ENCODE assay signal across 8 cellular contexts in genomic region chr3:156554515-156554841, GRCh38. TPM values are rescaled to one million over a fixed set of nuclear protein-coding genes. Genes with fewer than 3 reads are reported as not detected.
DNase-seq lines count a peak whose midpoint lies in the region; ATAC-seq, FAIRE-seq and TF ChIP-seq lines count a peak whose summit lies in the region.

No MANE protein-coding gene starts in this region.

- peak overlapping the region; percentile 89 for H3K4me3 Mint-ChIP-seq in MCF 10A (ENCODE audit: unreplicated experiment)

- peaks cover 30% of the 10 kb centered on the region for H3K4me1 Mint-ChIP-seq in MCF 10A (ENCODE audit: insufficient read depth, unreplicated experiment)

- H3K4me1 ChIP-seq in A673 (ENCODE audit: insufficient read depth, low read length, poor library complexity, severe bottlenecking) (peaks cover 50% of the 10 kb centered on the region), mucosa of descending colon (ENCODE audit: low read depth) (peaks cover 5% of the 10 kb centered on the region)

- peak overlapping the region; percentile 92 for H3K27ac Mint-ChIP-seq in MCF 10A (ENCODE audit: low read depth, unreplicated experiment)

- no peaks in the 10 kb centered on the region for H3K27me3 ChIP-seq in A673 (replicated peaks; ENCODE audit: insufficient read depth, low read depth, low read length, poor library complexity)

- peak overlapping the region; percentile 91 for H3K27ac ChIP-seq in A673 (ENCODE audit: low read depth, low read length, poor library complexity, severe bottlenecking)

- H3K36me3 Mint-ChIP-seq in MCF 10A (ENCODE audit: insufficient read depth, unreplicated experiment) = peaks cover 32% of the 10 kb centered on the region

- intact Hi-C loops in A673 (cut with micrococcal nuclease; ENCODE audit: unreplicated experiment) = loop anchor here (2.0 kb wide), 1 partner anchor 56 kb away; no protein-coding TSS in a partner anchor
- intact Hi-C loops in MCF 10A (cut with micrococcal nuclease) = loop anchor here (2.0 kb wide), 1 partner anchor 264 kb away; no protein-coding TSS in a partner anchor
- intact Hi-C loops in mucosa of descending colon (cut with DNase I, micrococcal nuclease) = loop anchor here (10.0 kb wide), 2 partner anchors 120 to 260 kb away; partner anchors contain the start of gene TIPARP (in 1 of the 2)

- H3K9me3 Mint-ChIP-seq in MCF 10A (ENCODE audit: unreplicated experiment) = no peaks in the 10 kb centered on the region

- no peaks in the 10 kb centered on the region for H3K9me3 ChIP-seq in A673 (ENCODE audit: low read depth, low read length, poor library complexity, severe bottlenecking)
- H3K9me3 ChIP-seq in mucosa of descending colon = no peaks in the 10 kb centered on the region

- ATAC-seq in HG02943 (IDR thresholded peaks at IDR 0.05; ENCODE audit: low read depth, unreplicated experiment) = peak; percentile 13
- ATAC-seq in mucosa of descending colon = peak; percentile 55
- no peak for ATAC-seq in HG02885 (IDR thresholded peaks at IDR 0.05; ENCODE audit: poor library complexity, unreplicated experiment)

- peak overlapping the region; percentile 93 for H3K4me3 ChIP-seq in A673 (ENCODE audit: low read depth, low read length, poor library complexity, severe bottlenecking)
- H3K4me3 ChIP-seq in mucosa of descending colon = peak overlapping the region; percentile 87

- CTCF ChIA-PET in A673 (lab: Charles Lee) (interaction anchor here (0.6 kb wide), 1 partner anchor 473 kb away, joined by 5 read pairs; no protein-coding TSS in a partner anchor), MCF 10A (lab: Yijun Ruan, JAX) (interaction anchor here (0.8 to 3.4 kb wide), 10 partner anchors 11 to 583 kb away, joined by 3 to 20 read pairs (median 4); partner anchors contain the start of gene TIPARP)

- no TSS peak for BruUV-seq in A673 (replicated peaks; lab: Mats Ljungman, UMichigan)
- TSS peak; percentile 27 for BruUV-seq in MCF 10A (replicated peaks; lab: Mats Ljungman, UMichigan)

- H3K36me3 ChIP-seq in A673 (ENCODE audit: insufficient read depth, low read length, poor library complexity, severe bottlenecking) = peaks cover 44% of the 10 kb centered on the region
- no peaks in the 10 kb centered on the region for H3K36me3 ChIP-seq in mucosa of descending colon (ENCODE audit: low read depth)

- no peak for DNase-seq in A673 (ENCODE audit: low spot score)
- DNase-seq in MCF 10A (ENCODE audit: unreplicated experiment) = no peak
- DNase-seq in mucosa of descending colon = peak in 1 of 3 donors; percentile 49
- DNase-seq in NCI-H774 (lab: John Stamatoyannopoulos, UW) = no peak
- DNase-seq in effector CD4-positive, alpha-beta T cell = no peak
- DNase-seq in frontal cortex (ENCODE audit: low spot score in 2 of 2) = no peak

- TF ChIP-seq CTCF in A673 (conservative IDR thresholded peaks at IDR 0.05; ENCODE audit: low read depth, low read length) = no peak
- TF ChIP-seq CTCF in MCF 10A (IDR thresholded peaks at IDR 0.05; ENCODE audit: unreplicated experiment) = no peak
- no peak for TF ChIP-seq CTCF in mucosa of descending colon (IDR thresholded peaks at IDR 0.05)

- POLR2A ChIA-PET in A673 (lab: Charles Lee; ENCODE audit: low non-redundant PET) (interaction anchor here (0.8 kb wide), 1 partner anchor 19 kb away, joined by 6 read pairs; no protein-coding TSS in a partner anchor), MCF 10A (lab: Yijun Ruan, JAX) (interaction anchor here (0.7 to 4.6 kb wide), 42 partner anchors 9 to 621 kb away, joined by 3 to 157 read pairs (median 6); partner anchors contain the start of genes CCNL1 and TIPARP)

- no peak for FAIRE-seq in frontal cortex (lab: Jason Lieb, UNC)

- H3K27me3 Mint-ChIP-seq in MCF 10A (ENCODE audit: insufficient read depth, unreplicated experiment) = no peaks in the 10 kb centered on the region

RNA-seq across cellular contexts. Expression of gene SSR3, which starts 0.4 kb away (rescaled TPM):
- 431 and 531 TPM in 2 replicates for total RNA-seq in A673 (2021)
- total RNA-seq in MCF 10A (2022) = 447 and 568 TPM in 2 replicates
- 100 to 1,000 TPM in 2 of 3 donors, 10 to 100 TPM in 1; 97.9 to 125 (median 123) TPM for total RNA-seq in mucosa of descending colon
- 115 TPM for total RNA-seq in frontal cortex
